In the genomic region with DNA sequence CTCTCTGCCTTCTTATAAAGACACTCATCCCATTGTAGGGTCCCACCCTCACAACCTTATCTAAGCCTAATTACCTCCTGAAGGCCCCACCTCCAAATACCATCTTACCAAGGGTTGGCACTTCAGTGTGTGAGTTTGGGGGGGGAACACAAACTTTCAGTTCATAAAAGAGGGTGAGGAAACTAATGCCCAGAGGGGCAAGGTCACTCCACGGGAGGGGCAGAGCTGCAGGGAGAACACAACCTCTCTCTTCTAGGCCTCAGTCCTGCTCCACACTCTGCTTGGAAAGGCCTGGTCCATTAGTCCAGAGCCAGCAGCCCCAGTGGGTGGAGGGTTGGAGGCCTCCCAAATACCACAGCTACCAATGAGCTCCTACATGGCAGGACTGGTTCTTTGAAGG, we compare ENCODE assay signal across 17 cellular contexts. TPM values are rescaled to one million over a fixed set of nuclear protein-coding genes. Genes with fewer than 3 reads are reported as not detected.
DNase-seq lines count a peak whose midpoint lies in the region; ATAC-seq, FAIRE-seq and TF ChIP-seq lines count a peak whose summit lies in the region.
"Had no signal": no experiment of that assay in that cellular context is flagged by ENCODE, and none has a peak within 500 bp of the region (broad histone marks: within the 10 kb centered on the region; RNA-seq: fewer than 3 reads in every experiment).

No MANE protein-coding gene starts in this region.

- peak overlapping the region; percentile 25 for H3K27ac Mint-ChIP-seq in activated CD8-positive, alpha-beta T cell treated with anti-CD3 and anti-CD28 coated beads for 36 hours
- H3K27ac Mint-ChIP-seq in neural progenitor cell: no peak overlapping the region
- H3K27ac Mint-ChIP-seq in naive thymus-derived CD8-positive, alpha-beta T cell: no peak overlapping the region

- peak; percentile 43 for FAIRE-seq in HepG2 (lab: Jason Lieb, UNC)

- ATAC-seq in HepG2: peak; percentile 9; the same call in 2 of the 3 replicates
- no peak for ATAC-seq in right lobe of liver
- no peak for ATAC-seq in activated CD8-positive, alpha-beta T cell treated with anti-CD3 and anti-CD28 coated beads for 36 hours
- ATAC-seq in naive thymus-derived CD8-positive, alpha-beta T cell: no peak
- ATAC-seq: Panc1, Right ventricle myocardium inferior had no signal

- no peaks in the 10 kb centered on the region for H3K9me2 ChIP-seq in hepatocyte (replicated peaks; ENCODE audit: insufficient read depth)

- CTCF ChIA-PET in HepG2 (lab: Yijun Ruan, JAX; ENCODE audit: low intra/inter-chr PET ratio, low total read pairs): interaction anchor here (1.1 kb wide), 1 partner anchor 15 kb away, joined by 3 read pairs; the partner anchor contains the start of gene ARL2
- CTCF ChIA-PET in activated CD8-positive, alpha-beta T cell treated with anti-CD3 and anti-CD28 coated beads for 36 hours (lab: Charles Lee): no interaction called here

- peaks cover 6% of the 10 kb centered on the region for H3F3A ChIP-seq in neural progenitor cell (ENCODE audit: low read depth)

- H3K4me2 ChIP-seq in HepG2 (ENCODE audit: low read depth, low read length) (peak overlapping the region; percentile 99), hepatocyte (peak overlapping the region; percentile 51), neural progenitor cell (no peak overlapping the region)

- H3K27me3 ChIP-seq in HepG2 (ENCODE audit: control insufficient read depth in 1 of 2, insufficient read depth in 2 of 2, low read length in 2 of 2) (no peaks in the 10 kb centered on the region; a peak in 1 of 5 replicates), right lobe of liver (no peaks in the 10 kb centered on the region), hepatocyte (no peaks in the 10 kb centered on the region), neural progenitor cell (no peaks in the 10 kb centered on the region)
- H3K27me3 ChIP-seq: BLaER1 treated with 17β-estradiol and CSF1 and Interleukin-3, amounts not matched to agents 10 nM and 100 nM had no signal

- in situ Hi-C loops in HepG2 (cut with HindIII; ENCODE audit: extremely low pct_ligation_motif_present, low pct_unique_long_range_greater_than_20kb): no loop called here

- H3K79me2 ChIP-seq in HepG2 (ENCODE audit: insufficient read depth, low read length): no peaks in the 10 kb centered on the region
- H3K79me2 ChIP-seq in hepatocyte: no peaks in the 10 kb centered on the region
- H3K79me2 ChIP-seq in neural progenitor cell (ENCODE audit: low read depth): no peaks in the 10 kb centered on the region

- TF ChIP-seq RAD21 in HepG2 (CRISPR knock-in tag; IDR thresholded peaks at IDR 0.05): no peak

- BruUV-seq in HepG2 (replicated peaks; lab: Mats Ljungman, UMichigan): no TSS peak

- TF ChIP-seq EP300 in HepG2 (IDR thresholded peaks at IDR 0.05; ENCODE audit: low read depth in 2 of 2, low read length in 2 of 2): no peak
- no peak for TF ChIP-seq EP300 in HepG2 (CRISPR knock-in tag; IDR thresholded peaks at IDR 0.05; ENCODE audit: borderline replicate concordance)

- H3K27ac ChIP-seq in HepG2 (ENCODE audit: extremely low read length, insufficient read depth, low read length) (peak overlapping the region; percentile 53), right lobe of liver (no peak overlapping the region), hepatocyte (peak overlapping the region; percentile 99), neural progenitor cell (no peak overlapping the region)

- intact Hi-C loops in HepG2 (cut with micrococcal nuclease; ENCODE audit: unreplicated experiment): loop anchor here (5.0 kb wide), 1 partner anchor 152 kb away; no protein-coding TSS in a partner anchor
- intact Hi-C loops in right lobe of liver (cut with DNase I): no loop called here
- intact Hi-C loops in activated CD8-positive, alpha-beta T cell treated with anti-CD3 and anti-CD28 coated beads for 36 hours (cut with micrococcal nuclease): no loop called here

- no peaks in the 10 kb centered on the region for H3K36me3 Mint-ChIP-seq in activated CD8-positive, alpha-beta T cell treated with anti-CD3 and anti-CD28 coated beads for 36 hours (ENCODE audit: low read depth)
- H3K36me3 Mint-ChIP-seq in neural progenitor cell: no peaks in the 10 kb centered on the region
- H3K36me3 Mint-ChIP-seq in naive thymus-derived CD8-positive, alpha-beta T cell: no peaks in the 10 kb centered on the region

- TF ChIP-seq POLR2A in HepG2 (IDR thresholded peaks at IDR 0.05; ENCODE audit: insufficient read depth in 1 of 2, low read depth in 2 of 2, low read length in 2 of 2): no peak
- no peak for TF ChIP-seq POLR2A in right lobe of liver (IDR thresholded peaks at IDR 0.05)

- no CpG with 5 or more reads among the region's 1 CpG for WGBS in HepG2 (ENCODE audit: low lambda C conversion rate)
- 50% methylated on average over 1 of the region's 1 CpG for WGBS in right lobe of liver (ENCODE audit: insufficient coverage, low coverage, low lambda C conversion rate, missing lambda C conversion rate)
- 53% methylated on average over 1 of the region's 1 CpG for WGBS in hepatocyte (ENCODE audit: low lambda C conversion rate, missing lambda C conversion rate)

- H3K36me3 ChIP-seq in HepG2 (replicated peaks in 1 of 2; ENCODE audit: control insufficient read depth in 1 of 2, insufficient read depth in 2 of 2, low read length in 2 of 2) (no peaks in the 10 kb centered on the region), right lobe of liver (no peaks in the 10 kb centered on the region), hepatocyte (replicated peaks; ENCODE audit: insufficient read depth, low read depth) (no peaks in the 10 kb centered on the region), neural progenitor cell (no peaks in the 10 kb centered on the region)
- H3K36me3 ChIP-seq: BLaER1 treated with 17β-estradiol and CSF1 and Interleukin-3, amounts not matched to agents 10 nM and 100 nM had no signal

- no peaks in the 10 kb centered on the region for H3K9me3 Mint-ChIP-seq in activated CD8-positive, alpha-beta T cell treated with anti-CD3 and anti-CD28 coated beads for 36 hours
- H3K9me3 Mint-ChIP-seq in neural progenitor cell: no peaks in the 10 kb centered on the region
- H3K9me3 Mint-ChIP-seq in naive thymus-derived CD8-positive, alpha-beta T cell: no peaks in the 10 kb centered on the region

- H3K9ac ChIP-seq in HepG2 (ENCODE audit: insufficient read depth, low read depth, low read length) (no peak overlapping the region), neural progenitor cell (no peak overlapping the region)
- H3K9ac ChIP-seq: BLaER1 treated with 17β-estradiol and CSF1 and Interleukin-3, amounts not matched to agents 10 nM and 100 nM had no signal

- DNase-seq in HepG2 (ENCODE audit: low spot score) (no peak), right lobe of liver (no peak), hepatocyte (ENCODE audit: low spot score) (no peak), neural progenitor cell (ENCODE audit: low spot score) (no peak), GM19238 (ENCODE audit: insufficient read length, low spot score) (no peak), SW 1271 (lab: John Stamatoyannopoulos, UW) (no peak)
- no peak for DNase-seq in activated CD8-positive, alpha-beta T cell treated with anti-CD3 and anti-CD28 coated beads for 36 hours
- no peak for DNase-seq in naive thymus-derived CD8-positive, alpha-beta T cell
- DNase-seq: HCEC 1CT, KBM-7, NCI-H1694 treated with DMSO at 0.1 percent for 48 hours had no signal

- no peak for TF ChIP-seq CTCF in HepG2 (CRISPR knock-in tag; IDR thresholded peaks at IDR 0.05)
- no peak for TF ChIP-seq CTCF in right lobe of liver (IDR thresholded peaks at IDR 0.05)
- TF ChIP-seq CTCF in activated CD8-positive, alpha-beta T cell treated with anti-CD3 and anti-CD28 coated beads for 36 hours (IDR thresholded peaks at IDR 0.05): no peak
- no peak for TF ChIP-seq CTCF in hepatocyte (IDR thresholded peaks at IDR 0.05; ENCODE audit: poor library complexity)
- TF ChIP-seq CTCF in neural progenitor cell (IDR thresholded peaks at IDR 0.05): no peak

- H3K4me1 ChIP-seq in HepG2 (ENCODE audit: insufficient read depth, low read length): peaks cover 73% of the 10 kb centered on the region
- H3K4me1 ChIP-seq in right lobe of liver: peaks cover 0 to 13% (median 5%) of the 10 kb centered on the region in 4 donors
- H3K4me1 ChIP-seq in hepatocyte (ENCODE audit: insufficient read depth): peaks cover 26% of the 10 kb centered on the region
- H3K4me1 ChIP-seq in neural progenitor cell: no peaks in the 10 kb centered on the region

- POLR2A ChIA-PET in HepG2 (lab: Yijun Ruan, JAX): interaction anchor here (0.7 to 4.0 kb wide), 18 partner anchors 11 to 220 kb away, joined by 3 to 42 read pairs (median 5); partner anchors contain the start of genes ARL2, GPHA2, MRPL49 and PPP2R5B
- POLR2A ChIA-PET in activated CD8-positive, alpha-beta T cell treated with anti-CD3 and anti-CD28 coated beads for 36 hours (lab: Charles Lee): interaction anchor here (0.7 kb wide), 1 partner anchor 18 kb away, joined by 3 read pairs; no protein-coding TSS in a partner anchor
- POLR2A ChIA-PET in naive thymus-derived CD8-positive, alpha-beta T cell (lab: Charles Lee): no interaction called here

- no peak overlapping the region for H3K4me3 Mint-ChIP-seq in activated CD8-positive, alpha-beta T cell treated with anti-CD3 and anti-CD28 coated beads for 36 hours
- no peak overlapping the region for H3K4me3 Mint-ChIP-seq in neural progenitor cell
- H3K4me3 Mint-ChIP-seq in naive thymus-derived CD8-positive, alpha-beta T cell: no peak overlapping the region

- peaks cover 4% of the 10 kb centered on the region for H3K27me3 Mint-ChIP-seq in activated CD8-positive, alpha-beta T cell treated with anti-CD3 and anti-CD28 coated beads for 36 hours
- H3K27me3 Mint-ChIP-seq in neural progenitor cell (ENCODE audit: insufficient read depth, low read depth): peaks cover 13% of the 10 kb centered on the region
- H3K27me3 Mint-ChIP-seq in naive thymus-derived CD8-positive, alpha-beta T cell: peaks cover 0 to 11% (median 0%) of the 10 kb centered on the region in 5 donors

- no peak overlapping the region for H2AFZ ChIP-seq in HepG2 (ENCODE audit: low read length)
- H2AFZ ChIP-seq in hepatocyte: no peak overlapping the region
- H2AFZ ChIP-seq in neural progenitor cell (replicated peaks): no peak overlapping the region

- H3K4me3 ChIP-seq in HepG2 (replicated peaks in 1 of 3; ENCODE audit: insufficient read depth in 1 of 3, low read depth in 2 of 3, low read length in 3 of 3) (peak overlapping the region; percentile 2 to 73 (median 59); a peak in 3 of 6 replicates), right lobe of liver (no peak overlapping the region), hepatocyte (no peak overlapping the region), neural progenitor cell (no peak overlapping the region)
- H3K4me3 ChIP-seq: BLaER1 treated with 17β-estradiol and CSF1 and Interleukin-3, amounts not matched to agents 10 nM and 100 nM had no signal

- H3K4me1 Mint-ChIP-seq in activated CD8-positive, alpha-beta T cell treated with anti-CD3 and anti-CD28 coated beads for 36 hours (ENCODE audit: low read depth): peaks cover 15% of the 10 kb centered on the region
- H3K4me1 Mint-ChIP-seq in neural progenitor cell: peaks cover 12% of the 10 kb centered on the region
- H3K4me1 Mint-ChIP-seq in naive thymus-derived CD8-positive, alpha-beta T cell: peaks cover 2 to 18% (median 7%) of the 10 kb centered on the region in 4 donors

- H4K20me1 ChIP-seq in HepG2 (ENCODE audit: insufficient read depth, low read length): no peaks in the 10 kb centered on the region
- no peaks in the 10 kb centered on the region for H4K20me1 ChIP-seq in hepatocyte (ENCODE audit: insufficient read depth, poor library complexity, severe bottlenecking)
- H4K20me1 ChIP-seq in neural progenitor cell (ENCODE audit: low read depth): no peaks in the 10 kb centered on the region
- H4K20me1 ChIP-seq: BLaER1 treated with 17β-estradiol and CSF1 and Interleukin-3, amounts not matched to agents 10 nM and 100 nM had no signal

- H3K9me3 ChIP-seq in HepG2 (ENCODE audit: low read length) (no peaks in the 10 kb centered on the region), right lobe of liver (no peaks in the 10 kb centered on the region), hepatocyte (ENCODE audit: low read depth) (no peaks in the 10 kb centered on the region), neural progenitor cell (ENCODE audit: low read depth) (no peaks in the 10 kb centered on the region)
- H3K9me3 ChIP-seq: BLaER1 treated with 17β-estradiol and CSF1 and Interleukin-3, amounts not matched to agents 10 nM and 100 nM had no signal

RNA-seq across cellular contexts. Expression of gene BATF2, which starts 2.7 kb away (rescaled TPM):
- 3.9 and 4.2 TPM in 2 replicates for total RNA-seq in HepG2 (2016; rRNA removed; fragmentation: Illumina TruSeq; extraction: Trizol)
- total RNA-seq in HepG2 (2016; cell fraction: cytosol; rRNA removed; fragmentation: Illumina TruSeq; extraction: Trizol; ENCODE audit: low read depth): 1.3 and 1.9 TPM in 2 replicates
- total RNA-seq in HepG2 (2016; cell fraction: insoluble cytoplasmic fraction; rRNA removed; fragmentation: Illumina TruSeq; extraction: Trizol): 3.0 and 4.3 TPM in 2 replicates
- 4.3 and 4.5 TPM in 2 replicates for total RNA-seq in HepG2 (2016; cell fraction: membrane; rRNA removed; fragmentation: Illumina TruSeq; extraction: Trizol)
- total RNA-seq in HepG2 (2016; cell fraction: nucleus; rRNA removed; fragmentation: Illumina TruSeq; extraction: Trizol): 1.9 and 2.1 TPM in 2 replicates
- 2.8 and 3.1 TPM in 2 replicates for polyA plus RNA-seq in HepG2 (2011; rRNA removed)
- 1.7 and 2.0 TPM in 2 replicates for polyA plus RNA-seq in HepG2 (2011; cell fraction: cytosol; rRNA removed)
- polyA plus RNA-seq in HepG2 (2011; cell fraction: nucleus; rRNA removed): 2.5 and 2.9 TPM in 2 replicates
- 1.5 and 1.9 TPM in 2 replicates for polyA plus RNA-seq in HepG2 (2012)
- 1.2 TPM in 2 replicates for polyA plus RNA-seq in HepG2 (2016; cell fraction: cytosol; fragmentation: Illumina TruSeq; extraction: Trizol; ENCODE audit: low read depth)
- 2.9 and 5.0 TPM in 2 replicates for polyA plus RNA-seq in HepG2 (2016; cell fraction: insoluble cytoplasmic fraction; fragmentation: Illumina TruSeq; extraction: Trizol; ENCODE audit: low read depth)
- polyA plus RNA-seq in HepG2 (2016; cell fraction: membrane; fragmentation: Illumina TruSeq; extraction: Trizol; ENCODE audit: low read depth): 2.3 and 2.5 TPM in 2 replicates
- 3.7 and 4.3 TPM in 2 replicates for polyA plus RNA-seq in HepG2 (2016; cell fraction: nucleus; fragmentation: Illumina TruSeq; extraction: Trizol; ENCODE audit: insufficient read depth, low read depth)
- polyA minus RNA-seq in HepG2 (2011; rRNA and poly(A)+ RNA removed; ENCODE audit: low replicate concordance): 0.70 and 5.7 TPM in 2 replicates
- polyA minus RNA-seq in HepG2 (2011; cell fraction: cytosol; rRNA and poly(A)+ RNA removed): 1.9 and 2.0 TPM in 2 replicates
- 1.2 and 1.3 TPM in 2 replicates for polyA minus RNA-seq in HepG2 (2011; cell fraction: nucleus; rRNA and poly(A)+ RNA removed)
- 1 to 10 TPM; 1.9 to 2.5 (median 2.3) TPM for total RNA-seq in right lobe of liver
- total RNA-seq in activated CD8-positive, alpha-beta T cell treated with anti-CD3 and anti-CD28 coated beads for 36 hours: not detected
- 0.68 and 1.9 TPM in 2 replicates for total RNA-seq in hepatocyte
- polyA plus RNA-seq in hepatocyte: 2.6 TPM in 1 of 2 replicates, not detected in the other
- 0.28 TPM in 1 of 2 replicates, not detected in the other for total RNA-seq in neural progenitor cell (ENCODE audit: low replicate concordance)
- total RNA-seq in naive thymus-derived CD8-positive, alpha-beta T cell: not detected
- not detected for polyA plus RNA-seq in naive thymus-derived CD8-positive, alpha-beta T cell

RNA-seq across cellular contexts. Expression of gene ARL2, which starts 14.5 kb away (rescaled TPM):
- total RNA-seq in HepG2 (2016; rRNA removed; fragmentation: Illumina TruSeq; extraction: Trizol): 84.4 and 93.9 TPM in 2 replicates
- 41.1 and 42.9 TPM in 2 replicates for total RNA-seq in HepG2 (2016; cell fraction: cytosol; rRNA removed; fragmentation: Illumina TruSeq; extraction: Trizol; ENCODE audit: low read depth)
- 84.6 and 107 TPM in 2 replicates for total RNA-seq in HepG2 (2016; cell fraction: insoluble cytoplasmic fraction; rRNA removed; fragmentation: Illumina TruSeq; extraction: Trizol)
- 42.2 and 46.1 TPM in 2 replicates for total RNA-seq in HepG2 (2016; cell fraction: membrane; rRNA removed; fragmentation: Illumina TruSeq; extraction: Trizol)
- total RNA-seq in HepG2 (2016; cell fraction: nucleus; rRNA removed; fragmentation: Illumina TruSeq; extraction: Trizol): 24.2 and 31.3 TPM in 2 replicates
- polyA plus RNA-seq in HepG2 (2011; rRNA removed): 82.9 and 86.3 TPM in 2 replicates
- polyA plus RNA-seq in HepG2 (2011; cell fraction: cytosol; rRNA removed): 95.6 and 112 TPM in 2 replicates
- polyA plus RNA-seq in HepG2 (2011; cell fraction: nucleus; rRNA removed): 37.9 and 39.8 TPM in 2 replicates
- polyA plus RNA-seq in HepG2 (2012): 58.0 and 65.9 TPM in 2 replicates
- polyA plus RNA-seq in HepG2 (2016; cell fraction: cytosol; fragmentation: Illumina TruSeq; extraction: Trizol; ENCODE audit: low read depth): 53.8 and 56.3 TPM in 2 replicates
- polyA plus RNA-seq in HepG2 (2016; cell fraction: insoluble cytoplasmic fraction; fragmentation: Illumina TruSeq; extraction: Trizol; ENCODE audit: low read depth): 117 and 123 TPM in 2 replicates
- polyA plus RNA-seq in HepG2 (2016; cell fraction: membrane; fragmentation: Illumina TruSeq; extraction: Trizol; ENCODE audit: low read depth): 40.2 and 43.5 TPM in 2 replicates
- 52.2 and 55.0 TPM in 2 replicates for polyA plus RNA-seq in HepG2 (2016; cell fraction: nucleus; fragmentation: Illumina TruSeq; extraction: Trizol; ENCODE audit: insufficient read depth, low read depth)
- polyA minus RNA-seq in HepG2 (2011; rRNA and poly(A)+ RNA removed; ENCODE audit: low replicate concordance): 36.6 and 96.3 TPM in 2 replicates
- 34.4 and 36.9 TPM in 2 replicates for polyA minus RNA-seq in HepG2 (2011; cell fraction: cytosol; rRNA and poly(A)+ RNA removed)
- 8.1 and 12.2 TPM in 2 replicates for polyA minus RNA-seq in HepG2 (2011; cell fraction: nucleus; rRNA and poly(A)+ RNA removed)
- total RNA-seq in right lobe of liver: 10 to 100 TPM in 3 of 6 experiments, 1 to 10 TPM in 3; 7.3 to 26.2 (median 10.0) TPM
- total RNA-seq in activated CD8-positive, alpha-beta T cell treated with anti-CD3 and anti-CD28 coated beads for 36 hours: 100 to 1,000 TPM; 118 to 122 TPM
- total RNA-seq in hepatocyte: 68.2 and 69.1 TPM in 2 replicates
- 126 and 127 TPM in 2 replicates for polyA plus RNA-seq in hepatocyte
- total RNA-seq in neural progenitor cell (ENCODE audit: low replicate concordance): 171 and 287 TPM in 2 replicates
- 10 to 100 TPM; 37.0 to 38.4 TPM for total RNA-seq in naive thymus-derived CD8-positive, alpha-beta T cell
- 100 to 1,000 TPM; 108 to 135 (median 122) TPM for polyA plus RNA-seq in naive thymus-derived CD8-positive, alpha-beta T cell

RNA-seq across cellular contexts. Expression of gene MAJIN, which starts 27.6 kb away (rescaled TPM):
- not detected in 2 replicates for total RNA-seq in HepG2 (2016; rRNA removed; fragmentation: Illumina TruSeq; extraction: Trizol)
- not detected in 2 replicates for total RNA-seq in HepG2 (2016; cell fraction: cytosol; rRNA removed; fragmentation: Illumina TruSeq; extraction: Trizol; ENCODE audit: low read depth)
- not detected in 2 replicates for total RNA-seq in HepG2 (2016; cell fraction: insoluble cytoplasmic fraction; rRNA removed; fragmentation: Illumina TruSeq; extraction: Trizol)
- not detected in 2 replicates for total RNA-seq in HepG2 (2016; cell fraction: membrane; rRNA removed; fragmentation: Illumina TruSeq; extraction: Trizol)
- total RNA-seq in HepG2 (2016; cell fraction: nucleus; rRNA removed; fragmentation: Illumina TruSeq; extraction: Trizol): not detected in 2 replicates
- polyA plus RNA-seq in HepG2 (2011; rRNA removed): not detected in 2 replicates
- polyA plus RNA-seq in HepG2 (2011; cell fraction: cytosol; rRNA removed): not detected in 2 replicates
- not detected in 2 replicates for polyA plus RNA-seq in HepG2 (2011; cell fraction: nucleus; rRNA removed)
- polyA plus RNA-seq in HepG2 (2012): not detected in 2 replicates
- not detected in 2 replicates for polyA plus RNA-seq in HepG2 (2016; cell fraction: cytosol; fragmentation: Illumina TruSeq; extraction: Trizol; ENCODE audit: low read depth)
- polyA plus RNA-seq in HepG2 (2016; cell fraction: insoluble cytoplasmic fraction; fragmentation: Illumina TruSeq; extraction: Trizol; ENCODE audit: low read depth): not detected in 2 replicates
- polyA plus RNA-seq in HepG2 (2016; cell fraction: membrane; fragmentation: Illumina TruSeq; extraction: Trizol; ENCODE audit: low read depth): not detected in 2 replicates
- polyA plus RNA-seq in HepG2 (2016; cell fraction: nucleus; fragmentation: Illumina TruSeq; extraction: Trizol; ENCODE audit: insufficient read depth, low read depth): not detected in 2 replicates
- polyA minus RNA-seq in HepG2 (2011; rRNA and poly(A)+ RNA removed; ENCODE audit: low replicate concordance): not detected in 2 replicates
- polyA minus RNA-seq in HepG2 (2011; cell fraction: cytosol; rRNA and poly(A)+ RNA removed): not detected in 2 replicates
- not detected in 2 replicates for polyA minus RNA-seq in HepG2 (2011; cell fraction: nucleus; rRNA and poly(A)+ RNA removed)
- total RNA-seq in right lobe of liver: under 1 TPM in 2 of 6 experiments, not detected in 4; 0.33 to 0.86 TPM
- total RNA-seq in activated CD8-positive, alpha-beta T cell treated with anti-CD3 and anti-CD28 coated beads for 36 hours: not detected
- not detected in 2 replicates for total RNA-seq in hepatocyte
- polyA plus RNA-seq in hepatocyte: not detected in 2 replicates
- 0.06 TPM in 1 of 2 replicates, not detected in the other for total RNA-seq in neural progenitor cell (ENCODE audit: low replicate concordance)
- 1 to 10 TPM; 1.9 to 2.4 TPM for total RNA-seq in naive thymus-derived CD8-positive, alpha-beta T cell
- under 1 TPM in 2 of 3 donors, not detected in 1; 0.48 to 0.84 TPM for polyA plus RNA-seq in naive thymus-derived CD8-positive, alpha-beta T cell
- total RNA-seq: G401, NCI-H460, Right ventricle myocardium inferior, SK-MEL-5 had no signal

RNA-seq across cellular contexts. Expression of gene SNX15, which starts 27.8 kb away (rescaled TPM):
- total RNA-seq in HepG2 (2016; rRNA removed; fragmentation: Illumina TruSeq; extraction: Trizol): 20.7 and 22.6 TPM in 2 replicates
- total RNA-seq in HepG2 (2016; cell fraction: cytosol; rRNA removed; fragmentation: Illumina TruSeq; extraction: Trizol; ENCODE audit: low read depth): 12.1 and 12.4 TPM in 2 replicates
- 18.5 and 24.1 TPM in 2 replicates for total RNA-seq in HepG2 (2016; cell fraction: insoluble cytoplasmic fraction; rRNA removed; fragmentation: Illumina TruSeq; extraction: Trizol)
- total RNA-seq in HepG2 (2016; cell fraction: membrane; rRNA removed; fragmentation: Illumina TruSeq; extraction: Trizol): 27.2 and 28.7 TPM in 2 replicates
- total RNA-seq in HepG2 (2016; cell fraction: nucleus; rRNA removed; fragmentation: Illumina TruSeq; extraction: Trizol): 11.7 and 12.8 TPM in 2 replicates
- 19.1 and 21.2 TPM in 2 replicates for polyA plus RNA-seq in HepG2 (2011; rRNA removed)
- polyA plus RNA-seq in HepG2 (2011; cell fraction: cytosol; rRNA removed): 16.1 and 20.9 TPM in 2 replicates
- polyA plus RNA-seq in HepG2 (2011; cell fraction: nucleus; rRNA removed): 17.0 and 18.7 TPM in 2 replicates
- 5.5 and 18.8 TPM in 2 replicates for polyA plus RNA-seq in HepG2 (2012)
- polyA plus RNA-seq in HepG2 (2016; cell fraction: cytosol; fragmentation: Illumina TruSeq; extraction: Trizol; ENCODE audit: low read depth): 17.8 and 20.3 TPM in 2 replicates
- polyA plus RNA-seq in HepG2 (2016; cell fraction: insoluble cytoplasmic fraction; fragmentation: Illumina TruSeq; extraction: Trizol; ENCODE audit: low read depth): 31.4 and 39.7 TPM in 2 replicates
- polyA plus RNA-seq in HepG2 (2016; cell fraction: membrane; fragmentation: Illumina TruSeq; extraction: Trizol; ENCODE audit: low read depth): 29.3 and 33.3 TPM in 2 replicates
- 27.1 and 31.4 TPM in 2 replicates for polyA plus RNA-seq in HepG2 (2016; cell fraction: nucleus; fragmentation: Illumina TruSeq; extraction: Trizol; ENCODE audit: insufficient read depth, low read depth)
- 13.9 and 15.8 TPM in 2 replicates for polyA minus RNA-seq in HepG2 (2011; rRNA and poly(A)+ RNA removed; ENCODE audit: low replicate concordance)
- polyA minus RNA-seq in HepG2 (2011; cell fraction: cytosol; rRNA and poly(A)+ RNA removed): 8.7 and 13.6 TPM in 2 replicates
- polyA minus RNA-seq in HepG2 (2011; cell fraction: nucleus; rRNA and poly(A)+ RNA removed): 3.9 and 5.5 TPM in 2 replicates
- total RNA-seq in right lobe of liver: 10 to 100 TPM in 1 of 6 experiments, 1 to 10 TPM in 5; 6.4 to 10.3 (median 8.7) TPM
- total RNA-seq in activated CD8-positive, alpha-beta T cell treated with anti-CD3 and anti-CD28 coated beads for 36 hours: 1 to 10 TPM; 4.7 to 5.7 TPM
- total RNA-seq in hepatocyte: 9.9 and 12.9 TPM in 2 replicates
- 22.0 and 27.3 TPM in 2 replicates for polyA plus RNA-seq in hepatocyte
- total RNA-seq in neural progenitor cell (ENCODE audit: low replicate concordance): 10.7 and 16.8 TPM in 2 replicates
- total RNA-seq in naive thymus-derived CD8-positive, alpha-beta T cell: 10 to 100 TPM; 27.3 to 29.6 TPM
- 10 to 100 TPM; 10.5 to 11.9 (median 11.9) TPM for polyA plus RNA-seq in naive thymus-derived CD8-positive, alpha-beta T cell

RNA-seq across cellular contexts. Expression of gene SAC3D1, which starts 41.5 kb away (rescaled TPM):
- total RNA-seq in HepG2 (2016; rRNA removed; fragmentation: Illumina TruSeq; extraction: Trizol) (33.2 and 36.3 TPM in 2 replicates), right lobe of liver (10 to 100 TPM in 2 of 6 experiments, 1 to 10 TPM in 4; 4.2 to 13.8 (median 5.8) TPM), hepatocyte (10.8 and 12.2 TPM in 2 replicates), neural progenitor cell (ENCODE audit: low replicate concordance) (3.0 and 13.2 TPM in 2 replicates)
- 17.6 and 24.5 TPM in 2 replicates for total RNA-seq in HepG2 (2016; cell fraction: cytosol; rRNA removed; fragmentation: Illumina TruSeq; extraction: Trizol; ENCODE audit: low read depth)
- total RNA-seq in HepG2 (2016; cell fraction: insoluble cytoplasmic fraction; rRNA removed; fragmentation: Illumina TruSeq; extraction: Trizol): 27.9 and 37.1 TPM in 2 replicates
- total RNA-seq in HepG2 (2016; cell fraction: membrane; rRNA removed; fragmentation: Illumina TruSeq; extraction: Trizol): 28.3 and 36.0 TPM in 2 replicates
- 15.6 and 16.8 TPM in 2 replicates for total RNA-seq in HepG2 (2016; cell fraction: nucleus; rRNA removed; fragmentation: Illumina TruSeq; extraction: Trizol)
- polyA plus RNA-seq in HepG2 (2011; rRNA removed) (7.4 and 8.9 TPM in 2 replicates), hepatocyte (18.5 and 23.8 TPM in 2 replicates)
- 10.6 and 22.0 TPM in 2 replicates for polyA plus RNA-seq in HepG2 (2011; cell fraction: cytosol; rRNA removed)
- polyA plus RNA-seq in HepG2 (2011; cell fraction: nucleus; rRNA removed): 12.6 and 14.5 TPM in 2 replicates
- 7.4 and 9.2 TPM in 2 replicates for polyA plus RNA-seq in HepG2 (2012)
- 17.6 and 24.3 TPM in 2 replicates for polyA plus RNA-seq in HepG2 (2016; cell fraction: cytosol; fragmentation: Illumina TruSeq; extraction: Trizol; ENCODE audit: low read depth)
- 34.5 and 41.1 TPM in 2 replicates for polyA plus RNA-seq in HepG2 (2016; cell fraction: insoluble cytoplasmic fraction; fragmentation: Illumina TruSeq; extraction: Trizol; ENCODE audit: low read depth)
- 30.7 and 35.8 TPM in 2 replicates for polyA plus RNA-seq in HepG2 (2016; cell fraction: membrane; fragmentation: Illumina TruSeq; extraction: Trizol; ENCODE audit: low read depth)
- 28.3 and 35.8 TPM in 2 replicates for polyA plus RNA-seq in HepG2 (2016; cell fraction: nucleus; fragmentation: Illumina TruSeq; extraction: Trizol; ENCODE audit: insufficient read depth, low read depth)
- polyA minus RNA-seq in HepG2 (2011; rRNA and poly(A)+ RNA removed; ENCODE audit: low replicate concordance): 16.9 and 20.3 TPM in 2 replicates
- polyA minus RNA-seq in HepG2 (2011; cell fraction: cytosol; rRNA and poly(A)+ RNA removed): 9.3 and 12.0 TPM in 2 replicates
- polyA minus RNA-seq in HepG2 (2011; cell fraction: nucleus; rRNA and poly(A)+ RNA removed): 3.4 and 3.6 TPM in 2 replicates
- 10 to 100 TPM; 14.0 to 14.5 TPM for total RNA-seq in activated CD8-positive, alpha-beta T cell treated with anti-CD3 and anti-CD28 coated beads for 36 hours
- 1 to 10 TPM; 6.7 to 9.4 TPM for total RNA-seq in naive thymus-derived CD8-positive, alpha-beta T cell
- 10 to 100 TPM in 2 of 3 donors, 1 to 10 TPM in 1; 6.7 to 13.9 (median 10.7) TPM for polyA plus RNA-seq in naive thymus-derived CD8-positive, alpha-beta T cell

Comparison
In these comparisons a context has a peak if more than half of its experiments do, and no peak if none do; other contexts are left out.
1. H3K27ac ChIP-seq: peak in HepG2 (single experiment) and hepatocyte (single experiment); none in right lobe of liver (0 of 3) and neural progenitor cell (single experiment).
2. H3K4me3 ChIP-seq: peak in HepG2 (3 of 3); none in right lobe of liver (0 of 3), hepatocyte (single experiment) and neural progenitor cell (single experiment).